Comparison of ENCODE assay signal across 2 cellular contexts in the genomic region with DNA sequence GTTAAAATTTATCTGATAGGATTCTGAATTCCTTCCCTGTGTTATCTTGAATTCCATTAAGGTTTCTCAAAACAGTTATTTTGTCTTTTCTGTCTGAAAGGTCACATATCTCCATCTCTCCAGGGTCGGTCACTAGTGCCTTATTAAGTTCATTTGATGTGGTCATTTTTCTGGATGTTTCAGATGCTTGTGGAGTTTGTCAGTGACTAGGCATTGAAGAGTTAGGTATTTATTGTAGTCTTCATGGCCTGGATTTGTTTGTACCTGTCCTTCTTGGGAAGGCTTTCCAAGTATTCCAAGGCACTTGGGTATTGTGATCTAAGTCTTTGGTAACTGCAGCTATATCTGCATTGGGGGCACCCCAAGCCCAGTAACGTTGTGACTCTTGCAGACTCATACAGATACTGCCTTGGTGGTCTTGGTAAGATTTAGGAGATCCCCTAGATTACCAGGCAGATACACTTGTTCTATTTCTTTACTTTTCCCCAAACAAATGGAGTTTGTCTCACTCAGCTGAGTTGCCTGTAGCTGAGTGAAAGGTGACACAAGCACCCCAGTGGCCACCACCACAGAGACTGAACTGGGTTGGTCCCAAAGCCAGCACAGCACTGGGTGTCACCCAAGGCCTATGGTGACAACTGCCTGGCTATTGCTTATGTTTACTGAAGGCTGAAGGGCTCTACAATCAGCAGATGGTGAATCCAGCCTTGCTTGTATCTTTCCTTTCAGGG.
TF ChIP-seq lines count a peak whose summit lies in the region.

No MANE protein-coding gene starts in this region.

TF ChIP-seq in A549, 52 proteins besides CTCF, POLR2A, EP300 and RAD21:
- TF ChIP-seq, protein P1, sequence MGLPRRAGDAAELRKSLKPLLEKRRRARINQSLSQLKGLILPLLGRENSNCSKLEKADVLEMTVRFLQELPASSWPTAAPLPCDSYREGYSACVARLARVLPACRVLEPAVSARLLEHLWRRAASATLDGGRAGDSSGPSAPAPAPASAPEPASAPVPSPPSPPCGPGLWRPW (IDR thresholded peaks at IDR 0.05) = no peak
- TF ChIP-seq, protein P2, sequence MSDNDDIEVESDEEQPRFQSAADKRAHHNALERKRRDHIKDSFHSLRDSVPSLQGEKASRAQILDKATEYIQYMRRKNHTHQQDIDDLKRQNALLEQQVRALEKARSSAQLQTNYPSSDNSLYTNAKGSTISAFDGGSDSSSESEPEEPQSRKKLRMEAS (IDR thresholded peaks at IDR 0.05) = 0 out of 2 replicates have a peak, but pooled peaks have one; percentile 22
- TF ChIP-seq MYC (IDR thresholded peaks at IDR 0.05; ENCODE audit: borderline replicate concordance, low read length) (no peak), NFE2L2 (conservative IDR thresholded peaks at IDR 0.05; ENCODE audit: low read length) (no peak), JUN (IDR thresholded peaks at IDR 0.05) (peak in 1 of 2 experiments; percentile 43; a peak in 1 of 5 replicates), JUNB (IDR thresholded peaks at IDR 0.05) (peak; percentile 62; the same call in 1 of the 2 replicates), FOXS1 (CRISPR knock-in tag; IDR thresholded peaks at IDR 0.05) (no peak), POLR2AphosphoS2 (conservative IDR thresholded peaks at IDR 0.05; ENCODE audit: low read length) (no peak), GATA3 (IDR thresholded peaks at IDR 0.05; ENCODE audit: borderline replicate concordance) (peak; percentile 95), KDM5A (IDR thresholded peaks at IDR 0.05) (no peak), MAFK (IDR thresholded peaks at IDR 0.05; ENCODE audit: partially characterized antibody) (no peak), FOSL2 (IDR thresholded peaks at IDR 0.05) (peak; percentile 39; the same call in 1 of the 2 replicates), FOSL2 (CRISPR knock-in tag; IDR thresholded peaks at IDR 0.05) (peak; percentile 53), HMGXB4 (CRISPR knock-in tag; IDR thresholded peaks at IDR 0.05; ENCODE audit: borderline replicate concordance) (no peak), ZFP36 (IDR thresholded peaks at IDR 0.05; ENCODE audit: borderline replicate concordance, partially characterized antibody) (no peak), BCL3 (IDR thresholded peaks at IDR 0.05) (0 out of 3 replicates have a peak, but pooled peaks have one; percentile 20), CHD4 (IDR thresholded peaks at IDR 0.05; ENCODE audit: borderline replicate concordance) (no peak), CHD2 (IDR thresholded peaks at IDR 0.05; ENCODE audit: low read length, partially characterized antibody) (no peak), CEBPB (IDR thresholded peaks at IDR 0.05) (peak in 1 of 2 experiments; percentile 65; a peak in 2 of 4 replicates), CBX8 (IDR thresholded peaks at IDR 0.05) (no peak), ZNF302 (CRISPR knock-in tag; IDR thresholded peaks at IDR 0.05) (no peak), BHLHE40 (IDR thresholded peaks at IDR 0.05; ENCODE audit: low read depth, low read length) (no peak), ZC3H11A (IDR thresholded peaks at IDR 0.05) (no peak)
- TF ChIP-seq, protein P3, sequence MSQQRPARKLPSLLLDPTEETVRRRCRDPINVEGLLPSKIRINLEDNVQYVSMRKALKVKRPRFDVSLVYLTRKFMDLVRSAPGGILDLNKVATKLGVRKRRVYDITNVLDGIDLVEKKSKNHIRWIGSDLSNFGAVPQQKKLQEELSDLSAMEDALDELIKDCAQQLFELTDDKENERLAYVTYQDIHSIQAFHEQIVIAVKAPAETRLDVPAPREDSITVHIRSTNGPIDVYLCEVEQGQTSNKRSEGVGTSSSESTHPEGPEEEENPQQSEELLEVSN (IDR thresholded peaks at IDR 0.05; ENCODE audit: borderline replicate concordance, low read depth) = no peak

TF ChIP-seq in HepG2, 621 proteins besides CTCF, POLR2A, EP300 and RAD21:
- TF ChIP-seq RARA (CRISPR knock-in tag; IDR thresholded peaks at IDR 0.05) (0 out of 2 replicates have a peak, but pooled peaks have one; percentile 14), ZNF737 (CRISPR knock-in tag; IDR thresholded peaks at IDR 0.05; ENCODE audit: borderline replicate concordance) (no peak), ARID5B (CRISPR knock-in tag; IDR thresholded peaks at IDR 0.05) (0 out of 2 replicates have a peak, but pooled peaks have one; percentile 8), CBX2 (IDR thresholded peaks at IDR 0.05; ENCODE audit: low read depth, low read length) (no peak), CBX2 (CRISPR knock-in tag; IDR thresholded peaks at IDR 0.05; ENCODE audit: low read depth) (no peak), HMG20A (CRISPR knock-in tag; IDR thresholded peaks at IDR 0.05; ENCODE audit: borderline replicate concordance) (0 out of 2 replicates have a peak, but pooled peaks have one; percentile 25), STAG1 (CRISPR knock-in tag; IDR thresholded peaks at IDR 0.05) (0 out of 2 replicates have a peak, but pooled peaks have one; percentile 3)
